Comparison of ENCODE assay signal across 2 cellular contexts in genomic region chr1:199593475-199593874, GRCh38.
TF ChIP-seq lines count a peak whose summit lies in the region.

No MANE protein-coding gene starts in this region.

TF ChIP-seq in SK-N-SH, 30 proteins besides CTCF, POLR2A, EP300 and RAD21:
- peak; percentile 47; the same call in 1 of the 2 replicates for TF ChIP-seq GATA2 (CRISPR knock-in tag; IDR thresholded peaks at IDR 0.05)
- no peak for TF ChIP-seq MEF2A (IDR thresholded peaks at IDR 0.05; ENCODE audit: borderline replicate concordance, low read depth)
- no peak for TF ChIP-seq GABPA (IDR thresholded peaks at IDR 0.05; ENCODE audit: low read depth)
- TF ChIP-seq JUND (IDR thresholded peaks at IDR 0.05) = no peak
- TF ChIP-seq, protein P1, sequence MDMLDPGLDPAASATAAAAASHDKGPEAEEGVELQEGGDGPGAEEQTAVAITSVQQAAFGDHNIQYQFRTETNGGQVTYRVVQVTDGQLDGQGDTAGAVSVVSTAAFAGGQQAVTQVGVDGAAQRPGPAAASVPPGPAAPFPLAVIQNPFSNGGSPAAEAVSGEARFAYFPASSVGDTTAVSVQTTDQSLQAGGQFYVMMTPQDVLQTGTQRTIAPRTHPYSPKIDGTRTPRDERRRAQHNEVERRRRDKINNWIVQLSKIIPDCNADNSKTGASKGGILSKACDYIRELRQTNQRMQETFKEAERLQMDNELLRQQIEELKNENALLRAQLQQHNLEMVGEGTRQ (IDR thresholded peaks at IDR 0.05; ENCODE audit: borderline replicate concordance, low read depth, low read length) = no peak

TF ChIP-seq in SK-N-SH treated with all-trans-retinoic acid at 6 μM for 48 hours, 23 proteins besides CTCF, POLR2A, EP300 and RAD21:
- TF ChIP-seq ARNTL (CRISPR knock-in tag; IDR thresholded peaks at IDR 0.05; ENCODE audit: borderline replicate concordance, low read depth) = no peak
- TF ChIP-seq, protein P2, sequence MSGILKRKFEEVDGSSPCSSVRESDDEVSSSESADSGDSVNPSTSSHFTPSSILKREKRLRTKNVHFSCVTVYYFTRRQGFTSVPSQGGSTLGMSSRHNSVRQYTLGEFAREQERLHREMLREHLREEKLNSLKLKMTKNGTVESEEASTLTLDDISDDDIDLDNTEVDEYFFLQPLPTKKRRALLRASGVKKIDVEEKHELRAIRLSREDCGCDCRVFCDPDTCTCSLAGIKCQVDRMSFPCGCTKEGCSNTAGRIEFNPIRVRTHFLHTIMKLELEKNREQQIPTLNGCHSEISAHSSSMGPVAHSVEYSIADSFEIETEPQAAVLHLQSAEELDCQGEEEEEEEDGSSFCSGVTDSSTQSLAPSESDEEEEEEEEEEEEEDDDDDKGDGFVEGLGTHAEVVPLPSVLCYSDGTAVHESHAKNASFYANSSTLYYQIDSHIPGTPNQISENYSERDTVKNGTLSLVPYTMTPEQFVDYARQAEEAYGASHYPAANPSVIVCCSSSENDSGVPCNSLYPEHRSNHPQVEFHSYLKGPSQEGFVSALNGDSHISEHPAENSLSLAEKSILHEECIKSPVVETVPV (CRISPR knock-in tag; IDR thresholded peaks at IDR 0.05) = no peak
- no peak for TF ChIP-seq ZC3H10 (CRISPR knock-in tag; IDR thresholded peaks at IDR 0.05)
- TF ChIP-seq ESRRG (CRISPR knock-in tag; IDR thresholded peaks at IDR 0.05) = no peak
- TF ChIP-seq RARB (CRISPR knock-in tag; IDR thresholded peaks at IDR 0.05) = no peak
- no peak for TF ChIP-seq POU6F1 (CRISPR knock-in tag; IDR thresholded peaks at IDR 0.05; ENCODE audit: borderline replicate concordance, low read depth)
- TF ChIP-seq OSR1 (CRISPR knock-in tag; IDR thresholded peaks at IDR 0.05) = no peak
